In the genomic region with DNA sequence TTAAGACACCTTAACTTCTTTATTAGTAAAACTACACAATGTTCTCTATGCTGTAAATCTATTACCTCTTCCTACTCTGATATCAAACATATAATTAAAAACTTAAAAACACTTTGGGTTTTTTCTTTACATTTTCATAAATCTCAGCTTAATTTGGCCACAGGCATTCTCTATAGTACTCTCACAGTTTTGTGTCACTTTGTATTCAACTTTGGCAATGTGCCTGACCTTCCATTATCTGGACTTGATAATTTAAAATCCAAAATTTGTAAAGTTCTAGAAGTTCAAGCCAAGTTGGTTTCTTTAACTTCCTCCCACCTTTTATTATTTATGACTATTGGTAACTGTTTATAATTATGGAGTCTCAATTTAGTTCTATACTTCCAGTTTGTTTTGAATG, we compare ENCODE assay signal across 21 cellular contexts. TPM values are rescaled to one million over a fixed set of nuclear protein-coding genes. Genes with fewer than 3 reads are reported as not detected.
DNase-seq lines count a peak whose midpoint lies in the region; ATAC-seq, FAIRE-seq and TF ChIP-seq lines count a peak whose summit lies in the region.
"Had no signal": no experiment of that assay in that cellular context is flagged by ENCODE, and none has a peak within 500 bp of the region (broad histone marks: within the 10 kb centered on the region; RNA-seq: fewer than 3 reads in every experiment).

No MANE protein-coding gene starts in this region.

- H3K9me3 Mint-ChIP-seq in activated T-cell treated with anti-CD3 and anti-CD28 coated beads, Interleukin-2, amount 50 U/mL, for 72 hours: no peaks in the 10 kb centered on the region
- no peaks in the 10 kb centered on the region for H3K9me3 Mint-ChIP-seq in stimulated activated naive CD8-positive, alpha-beta T cell treated with anti-CD3 and anti-CD28 coated beads, Interleukin-15, Interleukin-2, amounts not matched to agents 100 ng/mL and 50 ng/mL, for 24 hours
- H3K9me3 Mint-ChIP-seq: IgD-negative memory B cell had no signal

- no peaks in the 10 kb centered on the region for H3K36me3 ChIP-seq in keratinocyte (ENCODE audit: control insufficient read depth in 2 of 2, extremely low read depth in 1 of 2, insufficient read depth in 2 of 2, low read length in 2 of 2)

- dilution Hi-C loops in keratinocyte (cut with MboI; ENCODE audit: extremely low pct_ligation_motif_present, low sequenced_read_pairs): no loop called here

- no peak overlapping the region for H2AFZ ChIP-seq in keratinocyte (ENCODE audit: control insufficient read depth, low read length)
- H2AFZ ChIP-seq: GM23248 had no signal

- peaks cover 26% of the 10 kb centered on the region for H3K79me2 ChIP-seq in keratinocyte (ENCODE audit: control insufficient read depth, insufficient read depth, low read length)

- peaks cover 2% of the 10 kb centered on the region for H3K9me1 ChIP-seq in keratinocyte (ENCODE audit: control insufficient read depth, extremely low read depth, insufficient read depth, low read length)

- no peak for DNase-seq in activated T-cell treated with anti-CD3 and anti-CD28 coated beads, Interleukin-2, amount 50 U/mL, for 72 hours
- DNase-seq in activated T-cell treated with anti-CD3 and anti-CD28 coated beads, Interleukin-2, amount 50 U/mL, for 48 hours: no peak
- DNase-seq in stimulated activated naive CD8-positive, alpha-beta T cell treated with anti-CD3 and anti-CD28 coated beads, Interleukin-15, Interleukin-2, amounts not matched to agents 100 U/mL and 50 U/mL, for 24 hours: no peak
- DNase-seq in keratinocyte (ENCODE audit: low read depth, low spot score) (no peak), NCI-H2196 (lab: John Stamatoyannopoulos, UW; ENCODE audit: unreplicated experiment) (no peak), T-helper 2 cell (no peak)
- DNase-seq: C1 segment of cervical spinal cord; GDM1; NCI-H1417; NCI-H187 treated with DMSO at 0.1 percent for 48 hours; NCI-H526 treated with DMSO at 0.1 percent for 48 hours; NK-92 treated with Interleukin-12 subunit alpha and Interleukin-12 subunit beta, amount 100 ng/mL, for 24 hours had no signal

- H3K36me3 Mint-ChIP-seq in activated T-cell treated with anti-CD3 and anti-CD28 coated beads, Interleukin-2, amount 50 U/mL, for 72 hours (ENCODE audit: insufficient read depth in 2 of 2): peaks cover 1 to 14% of the 10 kb centered on the region in 2 donors
- H3K36me3 Mint-ChIP-seq in stimulated activated naive CD8-positive, alpha-beta T cell treated with anti-CD3 and anti-CD28 coated beads, Interleukin-15, Interleukin-2, amounts not matched to agents 100 ng/mL and 50 ng/mL, for 24 hours (ENCODE audit: low read depth): peaks cover 25% of the 10 kb centered on the region

- ATAC-seq in activated T-cell treated with anti-CD3 and anti-CD28 coated beads, Interleukin-2, amount 50 U/mL, for 72 hours (replicated peaks in 1 of 2): no peak
- ATAC-seq in stimulated activated naive CD8-positive, alpha-beta T cell treated with anti-CD3 and anti-CD28 coated beads, Interleukin-15, Interleukin-2, amounts not matched to agents 100 U/mL and 50 U/mL, for 24 hours: no peak
- ATAC-seq: GM12878 had no signal

- H3K4me3 ChIP-seq in keratinocyte (ENCODE audit: control insufficient read depth in 2 of 3, extremely low read depth in 1 of 3, insufficient read depth in 2 of 3, low read depth in 1 of 3, low read length in 3 of 3): no peak overlapping the region
- H3K4me3 ChIP-seq: GM12878, GM23248 had no signal

- no peak for FAIRE-seq in keratinocyte (lab: Jason Lieb, UNC)
- FAIRE-seq: A204.1, GM12878, GM18507, HTR-8/SVneo had no signal

- H3K4me3 Mint-ChIP-seq in activated T-cell treated with anti-CD3 and anti-CD28 coated beads, Interleukin-2, amount 50 U/mL, for 72 hours: no peak overlapping the region
- no peak overlapping the region for H3K4me3 Mint-ChIP-seq in stimulated activated naive CD8-positive, alpha-beta T cell treated with anti-CD3 and anti-CD28 coated beads, Interleukin-15, Interleukin-2, amounts not matched to agents 100 ng/mL and 50 ng/mL, for 24 hours
- H3K4me3 Mint-ChIP-seq: IgD-negative memory B cell had no signal

- H3K27me3 Mint-ChIP-seq in activated T-cell treated with anti-CD3 and anti-CD28 coated beads, Interleukin-2, amount 50 U/mL, for 72 hours (ENCODE audit: low read depth): no peaks in the 10 kb centered on the region
- no peaks in the 10 kb centered on the region for H3K27me3 Mint-ChIP-seq in stimulated activated naive CD8-positive, alpha-beta T cell treated with anti-CD3 and anti-CD28 coated beads, Interleukin-15, Interleukin-2, amounts not matched to agents 100 ng/mL and 50 ng/mL, for 24 hours
- H3K27me3 Mint-ChIP-seq: IgD-negative memory B cell had no signal

- peak overlapping the region; percentile 18 for H3K9ac ChIP-seq in keratinocyte (ENCODE audit: control insufficient read depth, extremely low read depth, insufficient read depth, low read length)
- H3K9ac ChIP-seq: GM23248 had no signal

- no peaks in the 10 kb centered on the region for H3K27me3 ChIP-seq in keratinocyte (ENCODE audit: control insufficient read depth, extremely low read depth, insufficient read depth, low read length)

- H3K27ac ChIP-seq in keratinocyte (ENCODE audit: control insufficient read depth, insufficient read depth, low read length): peak overlapping the region; percentile 39
- H3K27ac ChIP-seq: GM23248, HL-60, RWPE1 had no signal

- H3K4me1 ChIP-seq in keratinocyte (ENCODE audit: control insufficient read depth, extremely low read depth, insufficient read depth, low read length): peaks cover 29% of the 10 kb centered on the region

- peak overlapping the region; percentile 14 for H3K27ac Mint-ChIP-seq in activated T-cell treated with anti-CD3 and anti-CD28 coated beads, Interleukin-2, amount 50 U/mL, for 72 hours
- peak overlapping the region; percentile 90 for H3K27ac Mint-ChIP-seq in stimulated activated naive CD8-positive, alpha-beta T cell treated with anti-CD3 and anti-CD28 coated beads, Interleukin-15, Interleukin-2, amounts not matched to agents 100 ng/mL and 50 ng/mL, for 24 hours
- H3K27ac Mint-ChIP-seq: IgD-negative memory B cell had no signal

- no peak for TF ChIP-seq CTCF in keratinocyte (optimal IDR thresholded peaks at IDR 0.05 in 1 of 3, IDR thresholded peaks at IDR 0.05 in 1 of 3, conservative IDR thresholded peaks at IDR 0.05 in 1 of 3; ENCODE audit: extremely low read depth in 1 of 3, insufficient read depth in 2 of 3, low read length in 3 of 3)

- peaks cover 68% of the 10 kb centered on the region for H3K4me1 Mint-ChIP-seq in activated T-cell treated with anti-CD3 and anti-CD28 coated beads, Interleukin-2, amount 50 U/mL, for 72 hours (ENCODE audit: low read depth)
- H3K4me1 Mint-ChIP-seq in stimulated activated naive CD8-positive, alpha-beta T cell treated with anti-CD3 and anti-CD28 coated beads, Interleukin-15, Interleukin-2, amounts not matched to agents 100 ng/mL and 50 ng/mL, for 24 hours (ENCODE audit: low read depth): peaks cover 55% of the 10 kb centered on the region

- no peaks in the 10 kb centered on the region for H4K20me1 ChIP-seq in keratinocyte (ENCODE audit: control insufficient read depth, extremely low read depth, insufficient read depth, low read length)

- no peak overlapping the region for H3K4me2 ChIP-seq in keratinocyte (ENCODE audit: control insufficient read depth, extremely low read depth, insufficient read depth, low read depth, low read length)

- no peaks in the 10 kb centered on the region for H3K9me3 ChIP-seq in keratinocyte (ENCODE audit: control insufficient read depth, low read depth, low read length)

RNA-seq across cellular contexts. Expression of a gene that starts 46.4 kb away (rescaled TPM):
- 10 to 100 TPM; 25.6 to 35.0 TPM for total RNA-seq in activated T-cell treated with anti-CD3 and anti-CD28 coated beads, Interleukin-2, amount 50 U/mL, for 72 hours
- 14.0 to 17.8 TPM (median 15.2 TPM) in 3 replicates for polyA plus RNA-seq in keratinocyte
- polyA plus RNA-seq in keratinocyte (2011; ENCODE audit: low read depth): 4.5 TPM
- 6.5 and 12.0 TPM in 2 replicates for polyA plus RNA-seq in keratinocyte (2011; cell fraction: cytosol; rRNA removed)
- polyA plus RNA-seq in keratinocyte (2011; cell fraction: nucleus; rRNA removed): 21.8 and 31.7 TPM in 2 replicates
- polyA plus RNA-seq in keratinocyte (2012; ENCODE audit: low replicate concordance): 4.1 and 10.9 TPM in 2 replicates
- polyA minus RNA-seq in keratinocyte: 4.9 to 53.0 TPM (median 29.1 TPM) in 3 replicates
- 13.0 TPM for polyA minus RNA-seq in keratinocyte (2011; cell fraction: cytosol; rRNA and poly(A)+ RNA removed)
- polyA minus RNA-seq in keratinocyte (2011; cell fraction: nucleus; rRNA and poly(A)+ RNA removed): 59.4 and 96.4 TPM in 2 replicates
